In genomic region chr5:111075520-111075919, GRCh38 we compare ENCODE assay signal across 1 cellular context.
A peak's percentile ranks its signal among the peaks of the same experiment; 100 is the strongest.
TF ChIP-seq lines count a peak whose summit lies in the region.

No MANE protein-coding gene starts in this region.

TF ChIP-seq in SK-N-SH, 30 proteins besides CTCF, POLR2A, EP300 and RAD21 (continued from another document):
- TF ChIP-seq PBX3 (IDR thresholded peaks at IDR 0.05), result peak; percentile 51
